ENCODE assay signal across 8 cellular contexts in the genomic region with DNA sequence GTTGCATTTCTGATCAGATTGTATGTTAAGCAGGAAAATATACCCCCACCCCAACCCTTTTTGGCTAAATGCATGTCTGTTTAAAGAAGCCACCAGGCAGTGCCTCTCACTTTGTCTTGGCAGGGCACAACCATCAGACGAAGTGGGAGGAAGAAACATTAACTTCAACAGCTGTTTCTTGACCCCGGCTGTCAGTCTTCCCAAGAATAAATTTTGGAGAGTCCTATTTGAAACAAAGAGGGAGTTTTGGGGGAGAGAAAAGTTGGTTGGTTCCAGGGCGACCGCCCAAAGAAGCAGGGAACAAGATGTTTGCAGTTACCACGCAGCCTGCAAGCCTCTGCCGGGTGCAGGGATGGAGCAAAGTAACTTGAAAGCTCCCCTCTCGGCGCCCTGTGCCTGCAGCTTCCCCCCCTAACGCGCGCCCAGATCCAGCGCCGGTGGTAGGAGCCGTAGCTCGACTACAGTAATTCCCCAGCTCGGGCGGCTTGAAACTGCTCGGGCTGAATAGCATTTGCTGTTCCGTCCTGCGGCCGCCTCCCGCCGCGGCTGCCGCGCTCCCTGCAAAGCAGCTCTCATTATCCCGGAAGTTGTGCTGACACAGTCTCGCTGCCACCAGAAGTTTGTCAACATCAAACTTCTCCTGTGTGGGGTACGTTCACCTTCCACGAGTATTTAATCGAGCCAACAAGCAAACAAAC.
A peak's percentile ranks its signal among the peaks of the same experiment; 100 is the strongest.
DNase-seq lines count a peak whose midpoint lies in the region; ATAC-seq and TF ChIP-seq lines count a peak whose summit lies in the region.

No MANE protein-coding gene starts in this region.

- peak in 1 of 2 donors; percentile 29 for TF ChIP-seq POLR2A in vagina (IDR thresholded peaks at IDR 0.05)

- no peaks in the 10 kb centered on the region for H3K9me3 ChIP-seq in vagina

- no peaks in the 10 kb centered on the region for H3K36me3 ChIP-seq in vagina

- DNase-seq in NCI-H2029 (lab: John Stamatoyannopoulos, UW): peak; percentile 81
- peak; percentile 85 for DNase-seq in T-helper 9 cell
- peak; percentile 91 for DNase-seq in astrocyte of the cerebellum (ENCODE audit: low read depth)
- DNase-seq in hepatic stellate cell (ENCODE audit: low spot score): peak; percentile 91
- DNase-seq in putamen (ENCODE audit: low spot score): peak; percentile 98
- DNase-seq in vagina (ENCODE audit: extremely low spot score in 2 of 2): peak in 1 of 2 donors; percentile 97

- in situ Hi-C loops in astrocyte of the cerebellum (cut with HindIII; ENCODE audit: low sequenced_read_pairs): no loop called here

- H3K4me3 ChIP-seq in astrocyte of the cerebellum (ENCODE audit: low read depth, low read length) (peak overlapping the region; percentile 28), vagina (peak overlapping the region; percentile 49 to 52)

- H3K4me1 ChIP-seq in vagina: peaks cover 46% of the 10 kb centered on the region

- intact Hi-C loops in vagina (cut with DNase I): loop anchor here (1.0 to 10.0 kb wide), 4 partner anchors 63 to 344 kb away; partner anchors contain the start of genes ATG10 and SSBP2

- no peaks in the 10 kb centered on the region for H3K27me3 ChIP-seq in vagina

- ATAC-seq in GM18502 (IDR thresholded peaks at IDR 0.05; ENCODE audit: poor library complexity, unreplicated experiment) (peak; percentile 91), HG02970 (IDR thresholded peaks at IDR 0.05; ENCODE audit: low FRiP score, unreplicated experiment) (peak; percentile 65)

- peak overlapping the region; percentile 87 for H3K27ac ChIP-seq in vagina

- no peak for TF ChIP-seq CTCF in astrocyte of the cerebellum (IDR thresholded peaks at IDR 0.05; ENCODE audit: low read depth, low read length, missing control alignments)
- no peak for TF ChIP-seq CTCF in vagina (IDR thresholded peaks at IDR 0.05)
